1 cellular context compared by ENCODE assay signal in the genomic region with DNA sequence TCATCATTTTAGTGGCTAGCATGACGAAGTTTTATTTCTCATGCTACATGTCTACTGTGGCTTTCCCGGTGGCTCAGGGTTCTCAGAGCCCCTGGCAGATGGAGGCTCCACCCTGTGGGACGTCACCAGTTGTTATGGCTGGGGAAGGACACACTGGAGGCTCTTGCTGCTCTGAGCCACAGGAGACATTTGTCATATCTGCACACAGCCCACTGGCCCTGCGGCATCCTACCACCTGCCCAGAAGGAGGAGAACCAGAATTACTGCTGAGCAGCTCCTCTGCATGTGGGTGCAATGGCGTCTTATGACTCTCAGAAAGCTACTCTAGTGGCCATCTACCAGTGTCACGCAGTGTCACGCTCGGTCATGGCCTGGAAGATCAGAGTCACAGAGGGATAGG.
TF ChIP-seq lines count a peak whose summit lies in the region.

No MANE protein-coding gene starts in this region.

TF ChIP-seq in H1, 55 proteins besides CTCF, POLR2A, EP300 and RAD21:
- TF ChIP-seq POLR2AphosphoS5 (IDR thresholded peaks at IDR 0.05; ENCODE audit: low read depth, low read length) (no peak), EZH2 (IDR thresholded peaks at IDR 0.05; ENCODE audit: low read depth, low read length, severe bottlenecking) (no peak), CBX5 (IDR thresholded peaks at IDR 0.05; ENCODE audit: low read depth, low read length) (no peak), SIN3A (conservative IDR thresholded peaks at IDR 0.05 in 1 of 2, IDR thresholded peaks at IDR 0.05 in 1 of 2; ENCODE audit: low read depth in 1 of 2, low read length in 2 of 2) (no peak), BCL11A (IDR thresholded peaks at IDR 0.05; ENCODE audit: low read depth in 2 of 2, low read length in 2 of 2) (no peak), TEAD4 (IDR thresholded peaks at IDR 0.05; ENCODE audit: low read depth, low read length) (no peak), RFX5 (IDR thresholded peaks at IDR 0.05; ENCODE audit: borderline replicate concordance, low read depth, low read length) (no peak)
TF ChIP-seq in H1: peak in this region for 0.
